1 cellular context compared by ENCODE assay signal in genomic region chr6:105135907-105136432, GRCh38.
TF ChIP-seq lines count a peak whose summit lies in the region.

No MANE protein-coding gene starts in this region.

TF ChIP-seq in HEK293, 187 proteins besides CTCF, POLR2A, EP300 and RAD21 (continued from another document):
- TF ChIP-seq ZNF518A (tag by site-specific recombination; conservative IDR thresholded peaks at IDR 0.05; ENCODE audit: low read depth) = no peak
